16 cellular contexts compared by ENCODE assay signal in the genomic region with DNA sequence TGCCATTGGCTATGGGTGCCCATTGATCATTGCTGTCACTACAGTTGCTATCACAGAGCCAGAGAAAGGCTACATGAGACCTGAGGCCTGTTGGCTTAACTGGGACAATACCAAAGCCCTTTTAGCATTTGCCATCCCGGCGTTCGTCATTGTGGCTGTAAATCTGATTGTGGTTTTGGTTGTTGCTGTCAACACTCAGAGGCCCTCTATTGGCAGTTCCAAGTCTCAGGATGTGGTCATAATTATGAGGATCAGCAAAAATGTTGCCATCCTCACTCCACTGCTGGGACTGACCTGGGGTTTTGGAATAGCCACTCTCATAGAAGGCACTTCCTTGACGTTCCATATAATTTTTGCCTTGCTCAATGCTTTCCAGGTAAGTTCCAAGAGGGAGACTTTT. TPM values are rescaled to one million over a fixed set of nuclear protein-coding genes. Genes with fewer than 3 reads are reported as not detected.
DNase-seq lines count a peak whose midpoint lies in the region; ATAC-seq and TF ChIP-seq lines count a peak whose summit lies in the region.
"Had no signal": no experiment of that assay in that cellular context is flagged by ENCODE, and none has a peak within 500 bp of the region (broad histone marks: within the 10 kb centered on the region; RNA-seq: fewer than 3 reads in every experiment).

No MANE protein-coding gene starts in this region.

- peaks cover 25% of the 10 kb centered on the region for H3K9me3 ChIP-seq in OCI-LY3 (ENCODE audit: insufficient read depth, low read length)

- peak; percentile 11 for DNase-seq in activated CD4-positive, alpha-beta memory T cell treated with anti-CD3 and anti-CD28 coated beads for 36 hours
- no peak for DNase-seq in activated CD4-positive, alpha-beta memory T cell treated with anti-CD3 and anti-CD28 coated beads, Interleukin-2, amount 10 ng/mL, durations not matched to agents 7 days and 5 days
- DNase-seq in activated naive CD8-positive, alpha-beta T cell treated with anti-CD3 and anti-CD28 coated beads, Interleukin-2, amount 50 U/mL, for 24 hours = peak; percentile 6
- DNase-seq in stimulated activated effector memory CD8-positive, alpha-beta T cell treated with anti-CD3 and anti-CD28 coated beads, Interleukin-12 subunit alpha, Interleukin-12 subunit beta, amount 100 ng/mL, for 72 hours (ENCODE audit: low spot score in 2 of 2) = no peak
- no peak for DNase-seq in NCI-H146 (lab: John Stamatoyannopoulos, UW)
- DNase-seq in stimulated activated CD4-positive, alpha-beta T cell treated with anti-CD3 and anti-CD28 coated beads, Interleukin-4, amount 100 ng/mL, for 24 hours = no peak
- DNase-seq: CD4-positive, CD25-positive, alpha-beta regulatory T cell; IMR-90; NCI-H1092; NCI-H1694 treated with DMSO at 0.1 percent for 48 hours; Right ventricle myocardium superior had no signal

- H3K36me3 Mint-ChIP-seq in activated CD4-positive, alpha-beta memory T cell treated with anti-CD3 and anti-CD28 coated beads for 36 hours = no peaks in the 10 kb centered on the region
- H3K36me3 Mint-ChIP-seq in activated CD4-positive, alpha-beta memory T cell treated with anti-CD3 and anti-CD28 coated beads, Interleukin-2, amount 10 ng/mL, durations not matched to agents 7 days and 5 days (ENCODE audit: low read depth) = no peaks in the 10 kb centered on the region
- H3K36me3 Mint-ChIP-seq in activated naive CD8-positive, alpha-beta T cell treated with anti-CD3 and anti-CD28 coated beads, Interleukin-2, amount 50 U/mL, for 24 hours (ENCODE audit: low read depth) = no peaks in the 10 kb centered on the region
- H3K36me3 Mint-ChIP-seq in stimulated activated effector memory CD8-positive, alpha-beta T cell treated with anti-CD3 and anti-CD28 coated beads, Interleukin-12 subunit alpha, Interleukin-12 subunit beta, amount 100 ng/mL, for 72 hours = no peaks in the 10 kb centered on the region
- H3K36me3 Mint-ChIP-seq: CD4-positive, CD25-positive, alpha-beta regulatory T cell had no signal

- TF ChIP-seq CTCF in OCI-LY3 (IDR thresholded peaks at IDR 0.05; ENCODE audit: low read depth, low read length) = no peak

- peak overlapping the region; percentile 65; the same call in 1 of the 2 replicates for H3K9ac ChIP-seq in OCI-LY3 (ENCODE audit: low read length)

- H3K27ac ChIP-seq in OCI-LY3 (ENCODE audit: low read length) = peak overlapping the region; percentile 92

- no peak overlapping the region for H3K4me3 Mint-ChIP-seq in activated CD4-positive, alpha-beta memory T cell treated with anti-CD3 and anti-CD28 coated beads for 36 hours
- H3K4me3 Mint-ChIP-seq in activated CD4-positive, alpha-beta memory T cell treated with anti-CD3 and anti-CD28 coated beads, Interleukin-2, amount 10 ng/mL, durations not matched to agents 7 days and 5 days = no peak overlapping the region
- H3K4me3 Mint-ChIP-seq in activated naive CD8-positive, alpha-beta T cell treated with anti-CD3 and anti-CD28 coated beads, Interleukin-2, amount 50 U/mL, for 24 hours = no peak overlapping the region
- H3K4me3 Mint-ChIP-seq in stimulated activated effector memory CD8-positive, alpha-beta T cell treated with anti-CD3 and anti-CD28 coated beads, Interleukin-12 subunit alpha, Interleukin-12 subunit beta, amount 100 ng/mL, for 72 hours = no peak overlapping the region
- H3K4me3 Mint-ChIP-seq: CD4-positive, CD25-positive, alpha-beta regulatory T cell had no signal

- no peaks in the 10 kb centered on the region for H3K9me3 Mint-ChIP-seq in activated CD4-positive, alpha-beta memory T cell treated with anti-CD3 and anti-CD28 coated beads for 36 hours
- no peaks in the 10 kb centered on the region for H3K9me3 Mint-ChIP-seq in activated CD4-positive, alpha-beta memory T cell treated with anti-CD3 and anti-CD28 coated beads, Interleukin-2, amount 10 ng/mL, durations not matched to agents 7 days and 5 days
- H3K9me3 Mint-ChIP-seq in activated naive CD8-positive, alpha-beta T cell treated with anti-CD3 and anti-CD28 coated beads, Interleukin-2, amount 50 U/mL, for 24 hours = no peaks in the 10 kb centered on the region
- H3K9me3 Mint-ChIP-seq in stimulated activated effector memory CD8-positive, alpha-beta T cell treated with anti-CD3 and anti-CD28 coated beads, Interleukin-12 subunit alpha, Interleukin-12 subunit beta, amount 100 ng/mL, for 72 hours = peaks cover 2% of the 10 kb centered on the region

- peak overlapping the region; percentile 60; the same call in 1 of the 2 replicates for H3K4me2 ChIP-seq in OCI-LY3 (ENCODE audit: low read length)

- POLR2A ChIA-PET in activated CD4-positive, alpha-beta memory T cell treated with anti-CD3 and anti-CD28 coated beads for 36 hours (lab: Charles Lee) = no interaction called here
- POLR2A ChIA-PET in activated CD4-positive, alpha-beta memory T cell treated with anti-CD3 and anti-CD28 coated beads, Interleukin-2, amount 10 ng/mL, durations not matched to agents 7 days and 5 days (lab: Charles Lee) = no interaction called here

- peaks cover 11% of the 10 kb centered on the region for H3K27me3 Mint-ChIP-seq in activated CD4-positive, alpha-beta memory T cell treated with anti-CD3 and anti-CD28 coated beads for 36 hours
- H3K27me3 Mint-ChIP-seq in activated CD4-positive, alpha-beta memory T cell treated with anti-CD3 and anti-CD28 coated beads, Interleukin-2, amount 10 ng/mL, durations not matched to agents 7 days and 5 days = peaks cover 9% of the 10 kb centered on the region
- H3K27me3 Mint-ChIP-seq in activated naive CD8-positive, alpha-beta T cell treated with anti-CD3 and anti-CD28 coated beads, Interleukin-2, amount 50 U/mL, for 24 hours = peaks cover 17% of the 10 kb centered on the region
- H3K27me3 Mint-ChIP-seq: CD4-positive, CD25-positive, alpha-beta regulatory T cell had no signal

- H3K4me1 ChIP-seq in OCI-LY3 (ENCODE audit: low read length) = peaks cover 47% of the 10 kb centered on the region

- H3K4me3 ChIP-seq in OCI-LY3 (ENCODE audit: low read length) = no peak overlapping the region

- intact Hi-C loops in activated CD4-positive, alpha-beta memory T cell treated with anti-CD3 and anti-CD28 coated beads for 36 hours (cut with micrococcal nuclease) = no loop called here

- peaks cover 16% of the 10 kb centered on the region for H3K4me1 Mint-ChIP-seq in activated CD4-positive, alpha-beta memory T cell treated with anti-CD3 and anti-CD28 coated beads for 36 hours (ENCODE audit: low read depth)
- H3K4me1 Mint-ChIP-seq in activated CD4-positive, alpha-beta memory T cell treated with anti-CD3 and anti-CD28 coated beads, Interleukin-2, amount 10 ng/mL, durations not matched to agents 7 days and 5 days = no peaks in the 10 kb centered on the region
- H3K4me1 Mint-ChIP-seq in activated naive CD8-positive, alpha-beta T cell treated with anti-CD3 and anti-CD28 coated beads, Interleukin-2, amount 50 U/mL, for 24 hours = peaks cover 26% of the 10 kb centered on the region
- H3K4me1 Mint-ChIP-seq in stimulated activated effector memory CD8-positive, alpha-beta T cell treated with anti-CD3 and anti-CD28 coated beads, Interleukin-12 subunit alpha, Interleukin-12 subunit beta, amount 100 ng/mL, for 72 hours = no peaks in the 10 kb centered on the region

- no peaks in the 10 kb centered on the region for H3K79me2 ChIP-seq in OCI-LY3 (ENCODE audit: low read length)

- no peaks in the 10 kb centered on the region for H4K20me1 ChIP-seq in OCI-LY3 (ENCODE audit: insufficient read depth, low read length)

- CTCF ChIA-PET in activated CD4-positive, alpha-beta memory T cell treated with anti-CD3 and anti-CD28 coated beads for 36 hours (lab: Charles Lee) = no interaction called here
- CTCF ChIA-PET in activated CD4-positive, alpha-beta memory T cell treated with anti-CD3 and anti-CD28 coated beads, Interleukin-2, amount 10 ng/mL, durations not matched to agents 7 days and 5 days (lab: Charles Lee) = no interaction called here

- ATAC-seq in activated naive CD8-positive, alpha-beta T cell treated with anti-CD3 and anti-CD28 coated beads, Interleukin-2, amount 50 U/mL, for 24 hours = no peak
- peak; percentile 44 for ATAC-seq in stimulated activated effector memory CD8-positive, alpha-beta T cell treated with anti-CD3 and anti-CD28 coated beads, Interleukin-12 subunit alpha, Interleukin-12 subunit beta, amount 100 ng/mL, for 72 hours
- no peak for ATAC-seq in GM18868 (IDR thresholded peaks at IDR 0.05; ENCODE audit: unreplicated experiment)
- ATAC-seq: HCT116, Panc1 had no signal

- no peak overlapping the region for H2AFZ ChIP-seq in OCI-LY3 (ENCODE audit: low read depth, low read length)

- peaks cover 62% of the 10 kb centered on the region for H3K36me3 ChIP-seq in OCI-LY3 (replicated peaks; ENCODE audit: low read depth, low read length)

- no peaks in the 10 kb centered on the region for H3K27me3 ChIP-seq in OCI-LY3 (ENCODE audit: low read depth, low read length)

- H3K27ac Mint-ChIP-seq in activated CD4-positive, alpha-beta memory T cell treated with anti-CD3 and anti-CD28 coated beads for 36 hours = no peak overlapping the region
- no peak overlapping the region for H3K27ac Mint-ChIP-seq in activated CD4-positive, alpha-beta memory T cell treated with anti-CD3 and anti-CD28 coated beads, Interleukin-2, amount 10 ng/mL, durations not matched to agents 7 days and 5 days
- no peak overlapping the region for H3K27ac Mint-ChIP-seq in activated naive CD8-positive, alpha-beta T cell treated with anti-CD3 and anti-CD28 coated beads, Interleukin-2, amount 50 U/mL, for 24 hours
- H3K27ac Mint-ChIP-seq in stimulated activated effector memory CD8-positive, alpha-beta T cell treated with anti-CD3 and anti-CD28 coated beads, Interleukin-12 subunit alpha, Interleukin-12 subunit beta, amount 100 ng/mL, for 72 hours = no peak overlapping the region
- H3K27ac Mint-ChIP-seq: CD4-positive, CD25-positive, alpha-beta regulatory T cell had no signal

RNA-seq across cellular contexts. Expression of gene ADGRF4, which starts 16.4 kb away (rescaled TPM):
- total RNA-seq in activated CD4-positive, alpha-beta memory T cell treated with anti-CD3 and anti-CD28 coated beads for 36 hours = not detected
- total RNA-seq in activated CD4-positive, alpha-beta memory T cell treated with anti-CD3 and anti-CD28 coated beads, Interleukin-2, amount 10 ng/mL, durations not matched to agents 7 days and 5 days = not detected
- total RNA-seq: CD4-positive, CD25-positive, alpha-beta regulatory T cell; G401; Right ventricle myocardium superior had no signal

Comparison
In these comparisons a context has a peak if more than half of its experiments do, and no peak if none do; other contexts are left out.
1. DNase-seq: peak in activated CD4-positive, alpha-beta memory T cell treated with anti-CD3 and anti-CD28 coated beads for 36 hours (single experiment) and activated naive CD8-positive, alpha-beta T cell treated with anti-CD3 and anti-CD28 coated beads, Interleukin-2, amount 50 U/mL, for 24 hours (single experiment); none in activated CD4-positive, alpha-beta memory T cell treated with anti-CD3 and anti-CD28 coated beads, Interleukin-2, amount 10 ng/mL, durations not matched to agents 7 days and 5 days (single experiment), stimulated activated effector memory CD8-positive, alpha-beta T cell treated with anti-CD3 and anti-CD28 coated beads, Interleukin-12 subunit alpha, Interleukin-12 subunit beta, amount 100 ng/mL, for 72 hours (0 of 2), NCI-H146 (single experiment) and stimulated activated CD4-positive, alpha-beta T cell treated with anti-CD3 and anti-CD28 coated beads, Interleukin-4, amount 100 ng/mL, for 24 hours (single experiment).